Comparison of ENCODE assay signal across 1 cellular context in genomic region chr10:102461187-102462054, GRCh38.
TF ChIP-seq lines count a peak whose summit lies in the region.

No MANE protein-coding gene starts in this region.

TF ChIP-seq in K562, 482 proteins besides CTCF, POLR2A, EP300 and RAD21 (continues in another document):
- no peak for TF ChIP-seq ZNF584 (CRISPR knock-in tag; IDR thresholded peaks at IDR 0.05; ENCODE audit: low read depth)
- peak; percentile 74 for TF ChIP-seq REST (CRISPR knock-in tag; IDR thresholded peaks at IDR 0.05; ENCODE audit: low read depth)
- TF ChIP-seq ATF7 (IDR thresholded peaks at IDR 0.05) = no peak
- TF ChIP-seq LEF1 (IDR thresholded peaks at IDR 0.05) = no peak
- TF ChIP-seq ZSCAN32 (CRISPR knock-in tag; IDR thresholded peaks at IDR 0.05) = no peak
- peak; percentile 83 for TF ChIP-seq GMEB1 (CRISPR knock-in tag; IDR thresholded peaks at IDR 0.05)
- TF ChIP-seq ARHGAP35 (IDR thresholded peaks at IDR 0.05; ENCODE audit: partially characterized antibody) = no peak
- no peak for TF ChIP-seq BCLAF1 (IDR thresholded peaks at IDR 0.05; ENCODE audit: borderline replicate concordance in 1 of 2, control insufficient read depth in 1 of 2, low read depth in 2 of 2, low read length in 1 of 2)
- no peak for TF ChIP-seq CHD4 (IDR thresholded peaks at IDR 0.05; ENCODE audit: insufficient read depth, insufficient replicate concordance, low read depth, low read length, poor library complexity, severe bottlenecking)
- TF ChIP-seq ZFP30 (CRISPR knock-in tag; IDR thresholded peaks at IDR 0.05; ENCODE audit: borderline replicate concordance) = no peak
- peak; percentile 76 for TF ChIP-seq RB1 (IDR thresholded peaks at IDR 0.05; ENCODE audit: low read depth)
- no peak for TF ChIP-seq XRCC3 (IDR thresholded peaks at IDR 0.05)
- TF ChIP-seq KDM4B (IDR thresholded peaks at IDR 0.05; ENCODE audit: borderline replicate concordance in 2 of 2, low read depth in 1 of 2) = no peak
- TF ChIP-seq ZNF551 (CRISPR knock-in tag; IDR thresholded peaks at IDR 0.05) = no peak
- TF ChIP-seq NFIC (IDR thresholded peaks at IDR 0.05) = no peak
- TF ChIP-seq ZFP36 (IDR thresholded peaks at IDR 0.05; ENCODE audit: low read depth, low read length, partially characterized antibody) = no peak
- no peak for TF ChIP-seq MAFK (IDR thresholded peaks at IDR 0.05; ENCODE audit: low read length)
- TF ChIP-seq ARID1B (IDR thresholded peaks at IDR 0.05) = 0 out of 2 replicates have a peak, but pooled peaks have one; percentile 15
- peak; percentile 37; the same call in 1 of the 2 replicates for TF ChIP-seq ZBTB2 (IDR thresholded peaks at IDR 0.05)
- peak; percentile 88 for TF ChIP-seq EGR1 (conservative IDR thresholded peaks at IDR 0.05)
- TF ChIP-seq RBBP5 (IDR thresholded peaks at IDR 0.05; ENCODE audit: borderline replicate concordance, insufficient read depth, low read length, poor library complexity, severe bottlenecking) = no peak
- TF ChIP-seq PREB (CRISPR knock-in tag; IDR thresholded peaks at IDR 0.05) = no peak
- no peak for TF ChIP-seq PRDM10 (IDR thresholded peaks at IDR 0.05; ENCODE audit: partially characterized antibody)
- no peak for TF ChIP-seq ZNF740 (CRISPR knock-in tag; IDR thresholded peaks at IDR 0.05)
- TF ChIP-seq ZNF740 (tag; IDR thresholded peaks at IDR 0.05) = no peak
- TF ChIP-seq IRF2 (CRISPR knock-in tag; IDR thresholded peaks at IDR 0.05) = no peak
- TF ChIP-seq CTCFL (IDR thresholded peaks at IDR 0.05; ENCODE audit: borderline replicate concordance, insufficient read depth, low read depth, low read length, poor library complexity, severe bottlenecking) = no peak
- no peak for TF ChIP-seq HMGXB4 (CRISPR knock-in tag; IDR thresholded peaks at IDR 0.05)
- TF ChIP-seq ZNF431 (CRISPR knock-in tag; IDR thresholded peaks at IDR 0.05) = no peak
- no peak for TF ChIP-seq RBM14 (IDR thresholded peaks at IDR 0.05; ENCODE audit: borderline replicate concordance, insufficient read depth, low read depth, low read length)
- no peak for TF ChIP-seq ZNF780A (CRISPR knock-in tag; IDR thresholded peaks at IDR 0.05)
- TF ChIP-seq DIDO1 (tag; IDR thresholded peaks at IDR 0.05; ENCODE audit: low read depth) = no peak
- TF ChIP-seq E2F5 (CRISPR knock-in tag; IDR thresholded peaks at IDR 0.05) = no peak
- TF ChIP-seq HMBOX1 (IDR thresholded peaks at IDR 0.05) = no peak
- TF ChIP-seq ELF2 (CRISPR knock-in tag; IDR thresholded peaks at IDR 0.05) = no peak
- no peak for TF ChIP-seq HNRNPL (IDR thresholded peaks at IDR 0.05; ENCODE audit: low read depth, low read length)
- no peak for TF ChIP-seq ZNF41 (CRISPR knock-in tag; conservative IDR thresholded peaks at IDR 0.05)
- no peak for TF ChIP-seq SRSF9 (IDR thresholded peaks at IDR 0.05; ENCODE audit: borderline replicate concordance, low read depth, low read length)
- TF ChIP-seq RBM15 (IDR thresholded peaks at IDR 0.05; ENCODE audit: insufficient read depth, low read length) = no peak
